ENCODE assay signal across 22 cellular contexts in the genomic region with DNA sequence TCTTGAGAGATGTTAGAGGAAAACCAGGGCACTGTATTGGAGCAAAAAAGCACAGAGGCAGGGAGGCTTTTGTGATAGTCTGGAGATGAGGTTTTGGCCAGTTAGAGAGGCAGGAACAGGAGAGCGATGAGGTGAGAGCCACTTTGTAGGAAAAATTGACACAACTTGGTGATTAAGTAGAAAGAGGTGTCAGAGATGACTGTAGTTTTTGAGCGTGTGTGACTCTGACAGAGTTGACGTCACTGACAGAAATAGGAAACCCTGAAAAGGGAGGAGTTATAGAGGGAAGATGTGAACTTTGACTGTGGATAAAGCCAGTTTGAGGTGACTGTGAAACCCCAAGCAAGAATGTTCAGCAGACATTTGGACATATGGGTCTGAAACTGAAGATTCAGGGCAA. TPM values are rescaled to one million over a fixed set of nuclear protein-coding genes. Genes with fewer than 3 reads are reported as not detected.
DNase-seq lines count a peak whose midpoint lies in the region; ATAC-seq, FAIRE-seq and TF ChIP-seq lines count a peak whose summit lies in the region.
"Had no signal": no experiment of that assay in that cellular context is flagged by ENCODE, and none has a peak within 500 bp of the region (broad histone marks: within the 10 kb centered on the region; RNA-seq: fewer than 3 reads in every experiment).

No MANE protein-coding gene starts in this region.

- no peak overlapping the region for H3K27ac Mint-ChIP-seq in activated CD4-positive, alpha-beta T cell treated with anti-CD3 and anti-CD28 coated beads for 36 hours

- TF ChIP-seq RAD21 in GM12878 (IDR thresholded peaks at IDR 0.05; ENCODE audit: insufficient read depth, low read depth, low read length), result no peak

- no peaks in the 10 kb centered on the region for H3K9me3 ChIP-seq in GM12878 (replicated peaks; ENCODE audit: control insufficient read depth, insufficient read depth, low read length)
- H3K9me3 ChIP-seq: lower lobe of right lung, upper lobe of left lung had no signal

- H3K27ac ChIP-seq in GM12878 (ENCODE audit: control insufficient read depth, insufficient read depth), result no peak overlapping the region
- H3K27ac ChIP-seq: foreskin keratinocyte, lower lobe of right lung, skin epidermis, upper lobe of left lung had no signal

- WGBS in GM12878 (ENCODE audit: insufficient coverage, insufficient replicate concordance, low lambda C conversion rate, missing lambda C conversion rate), result 32% methylated on average over 3 of the region's 3 CpGs

- no peak for TF ChIP-seq CTCF in GM12878 (IDR thresholded peaks at IDR 0.05 in 2 of 3, conservative IDR thresholded peaks at IDR 0.05 in 1 of 3; ENCODE audit: control insufficient read depth in 2 of 3, extremely low read depth in 1 of 3, insufficient read depth in 1 of 3, low read depth in 3 of 3, low read length in 3 of 3)

- H4K20me1 ChIP-seq in GM12878 (ENCODE audit: control insufficient read depth, insufficient read depth), result no peaks in the 10 kb centered on the region

- H3K4me3 ChIP-seq in GM12878, result no peak overlapping the region
- H3K4me3 ChIP-seq: lower lobe of right lung, skin epidermis, upper lobe of left lung had no signal

- POLR2A ChIA-PET in activated CD4-positive, alpha-beta T cell treated with anti-CD3 and anti-CD28 coated beads for 36 hours (lab: Charles Lee), result no interaction called here
- POLR2A ChIA-PET in GM12878 (lab: Charles Lee), result no interaction called here

- H3K9ac ChIP-seq in GM12878 (ENCODE audit: control insufficient read depth, insufficient read depth, low read length), result no peak overlapping the region

- SMC1A ChIA-PET in GM12878 (lab: Charles Lee; ENCODE audit: uncharacterized antibody, unreplicated experiment), result no interaction called here

- no peak for TF ChIP-seq POLR2A in GM12878 (IDR thresholded peaks at IDR 0.05; ENCODE audit: low read depth, low read length)

- peaks cover 44% of the 10 kb centered on the region for H3K36me3 Mint-ChIP-seq in activated CD4-positive, alpha-beta T cell treated with anti-CD3 and anti-CD28 coated beads for 36 hours (ENCODE audit: low read depth)

- BruUV-seq in GM12878 (replicated peaks; lab: Mats Ljungman, UMichigan), result no TSS peak

- H3K4me2 ChIP-seq in GM12878 (ENCODE audit: control insufficient read depth, insufficient read depth), result no peak overlapping the region

- H3K27me3 ChIP-seq in GM12878 (replicated peaks in 1 of 2; ENCODE audit: control insufficient read depth in 2 of 2, insufficient read depth in 2 of 2, low read length in 1 of 2), result no peaks in the 10 kb centered on the region
- H3K27me3 ChIP-seq: foreskin keratinocyte, upper lobe of left lung had no signal

- peak; percentile 94 for ATAC-seq in activated CD4-positive, alpha-beta T cell treated with anti-CD3 and anti-CD28 coated beads for 36 hours
- ATAC-seq in GM12878, result no peak
- ATAC-seq in stimulated activated naive CD8-positive, alpha-beta T cell treated with anti-CD3 and anti-CD28 coated beads, Interleukin-15, Interleukin-2, amounts not matched to agents 100 U/mL and 50 U/mL, for 24 hours, result peak; percentile 96
- ATAC-seq in HG02852 (IDR thresholded peaks at IDR 0.05; ENCODE audit: unreplicated experiment), result no peak
- ATAC-seq: foreskin keratinocyte, lower lobe of right lung had no signal

- H3K4me1 Mint-ChIP-seq in activated CD4-positive, alpha-beta T cell treated with anti-CD3 and anti-CD28 coated beads for 36 hours, result peaks cover 29% of the 10 kb centered on the region

- no peaks in the 10 kb centered on the region for H3K27me3 Mint-ChIP-seq in activated CD4-positive, alpha-beta T cell treated with anti-CD3 and anti-CD28 coated beads for 36 hours

- intact Hi-C loops in activated CD4-positive, alpha-beta T cell treated with anti-CD3 and anti-CD28 coated beads for 36 hours (cut with DNase I, micrococcal nuclease), result loop anchor here (1.0 to 5.0 kb wide), 6 partner anchors 11 to 139 kb away; a partner anchor contains a TSS
- intact Hi-C loops in GM12878 (cut with micrococcal nuclease; ENCODE audit: unreplicated experiment), result no loop called here

- CTCF ChIA-PET in activated CD4-positive, alpha-beta T cell treated with anti-CD3 and anti-CD28 coated beads for 36 hours (lab: Charles Lee), result interaction anchor here (0.8 to 1.3 kb wide), 3 partner anchors 16 to 1107 kb away, joined by 3 read pairs; a partner anchor contains a TSS
- CTCF ChIA-PET in GM12878 (lab: Yijun Ruan, JAX), result no interaction called here

- peak; percentile 59 for DNase-seq in activated CD4-positive, alpha-beta T cell treated with anti-CD3 and anti-CD28 coated beads for 36 hours
- no peak for DNase-seq in activated CD4-positive, alpha-beta T cell treated with anti-CD3 and anti-CD28 coated beads, Interleukin-2, amount 50 U/mL, for 4 hours
- peak; percentile 46 for DNase-seq in stimulated activated CD4-positive, alpha-beta T cell treated with anti-CD3 and anti-CD28 coated beads, Interleukin-15, amount 100 ng/mL, for 24 hours
- DNase-seq in stimulated activated CD4-positive, alpha-beta T cell treated with anti-CD3 and anti-CD28 coated beads, Interleukin-4, amount 100 ng/mL, for 1 hour, result no peak
- DNase-seq in GM12878 (ENCODE audit: low read depth, low spot score) (no peak), NOMO-1 treated with DMSO at 0.1 percent for 48 hours (lab: John Stamatoyannopoulos, UW; ENCODE audit: unreplicated experiment) (no peak)
- DNase-seq in stimulated activated naive CD8-positive, alpha-beta T cell treated with anti-CD3 and anti-CD28 coated beads, Interleukin-15, Interleukin-2, amounts not matched to agents 100 U/mL and 50 U/mL, for 24 hours, result no peak
- DNase-seq: 8988T; activated gamma-delta T cell treated with Interleukin-2 at 50 U/mL for 16 hours; cerebellar nuclear complex; DMS53; effector CD4-positive, alpha-beta T cell; foreskin keratinocyte; GF-D8; hippocampal formation; KG1; lower lobe of right lung; NCI-H524 treated with DMSO at 0.1 percent for 48 hours; upper lobe of left lung had no signal

- H3K4me3 Mint-ChIP-seq in activated CD4-positive, alpha-beta T cell treated with anti-CD3 and anti-CD28 coated beads for 36 hours, result no peak overlapping the region
- H3K4me3 Mint-ChIP-seq: T-helper 1 cell treated with Interleukin-12 subunit alpha and Interleukin-12 subunit beta and Interleukin-4 antibody, amounts not matched to agents 30 μg/mL and 1 μg/mL, for 36 hours had no signal

- TF ChIP-seq EP300 in GM12878 (IDR thresholded peaks at IDR 0.05; ENCODE audit: borderline replicate concordance in 1 of 2, control insufficient read depth in 1 of 2, low read depth in 2 of 2, low read length in 2 of 2), result no peak

- in situ Hi-C loops in GM12878 (cut with MboI), result no loop called here

- H3K36me3 ChIP-seq in GM12878 (ENCODE audit: control insufficient read depth in 2 of 2, insufficient read depth in 2 of 2, low read length in 1 of 2), result peaks cover 14 to 53% of the 10 kb centered on the region in 2 experiments

- H3K4me1 ChIP-seq in GM12878 (ENCODE audit: control insufficient read depth, insufficient read depth, low read length), result peaks cover 15% of the 10 kb centered on the region
- H3K4me1 ChIP-seq: upper lobe of left lung had no signal

- no peak for FAIRE-seq in GM12878 (lab: Jason Lieb, UNC)

- no peak overlapping the region for H2AFZ ChIP-seq in GM12878 (ENCODE audit: control insufficient read depth, low read depth, low read length)

- H3K9me3 Mint-ChIP-seq in activated CD4-positive, alpha-beta T cell treated with anti-CD3 and anti-CD28 coated beads for 36 hours (ENCODE audit: low read depth), result no peaks in the 10 kb centered on the region
- H3K9me3 Mint-ChIP-seq: T-helper 1 cell treated with Interleukin-12 subunit alpha and Interleukin-12 subunit beta and Interleukin-4 antibody, amounts not matched to agents 30 μg/mL and 1 μg/mL, for 36 hours had no signal

- peaks cover 2% of the 10 kb centered on the region for H3K79me2 ChIP-seq in GM12878 (ENCODE audit: control insufficient read depth, insufficient read depth, low read length)

- RAD21 ChIA-PET in GM12878 (lab: Charles Lee; ENCODE audit: unreplicated experiment), result no interaction called here

RNA-seq across cellular contexts. Expression of a gene that starts 15.7 kb away (rescaled TPM):
- total RNA-seq in activated CD4-positive, alpha-beta T cell treated with anti-CD3 and anti-CD28 coated beads for 36 hours, result 10 to 100 TPM; 31.2 to 33.7 TPM
- total RNA-seq in GM12878 (2013; cell fraction: nucleolus; rRNA removed), result 106 and 126 TPM in 2 replicates
- total RNA-seq in GM12878 (2014; rRNA removed) (31.7 and 33.0 TPM in 2 replicates), GM12878 (2014; rRNA removed; fragmentation: Illumina TruSeq; extraction: Trizol) (32.4 and 33.8 TPM in 2 replicates), GM12878 (2021) (32.6 and 37.7 TPM in 2 replicates)
- 25.7 TPM for polyA plus RNA-seq in GM12878 (2011; ENCODE audit: low read depth)
- polyA plus RNA-seq in GM12878 (2011; rRNA removed) (43.6 and 44.2 TPM in 2 replicates), GM12878 (2014; fragmentation: Illumina TruSeq; extraction: Trizol) (44.4 and 46.0 TPM in 2 replicates), GM12878 (2014; fragmentation: Nextera tagmentation; extraction: Ambion mirVana) (10 to 100 TPM; 11.9 to 18.6 TPM), GM12878 (2014; rRNA removed) (33.0 and 34.6 TPM in 2 replicates), GM12878 (2016; fragmentation: Nextera tagmentation; extraction: Ambion mirVana) (10 to 100 TPM; 42.6 to 45.1 TPM)
- 46.4 and 50.9 TPM in 2 replicates for polyA plus RNA-seq in GM12878 (2011; cell fraction: cytosol; rRNA removed)
- 56.3 and 62.8 TPM in 2 replicates for polyA plus RNA-seq in GM12878 (2011; cell fraction: nucleus; rRNA removed)
- polyA plus RNA-seq in GM12878 (2012), result 29.4 and 36.7 TPM in 2 replicates
- 106 and 140 TPM in 2 replicates for polyA minus RNA-seq in GM12878 (2011; rRNA and poly(A)+ RNA removed)
- polyA minus RNA-seq in GM12878 (2011; cell fraction: cytosol; rRNA and poly(A)+ RNA removed), result 19.8 and 30.7 TPM in 2 replicates
- 34.7 and 50.5 TPM in 2 replicates for polyA minus RNA-seq in GM12878 (2011; cell fraction: nucleus; rRNA and poly(A)+ RNA removed)

RNA-seq across cellular contexts. Expression of a gene that starts 41.2 kb away (rescaled TPM):
- 100 to 1,000 TPM; 102 to 106 TPM for total RNA-seq in activated CD4-positive, alpha-beta T cell treated with anti-CD3 and anti-CD28 coated beads for 36 hours
- total RNA-seq in GM12878 (2013; cell fraction: nucleolus; rRNA removed), result 27.2 and 29.5 TPM in 2 replicates
- total RNA-seq in GM12878 (2014; rRNA removed), result 40.3 and 55.7 TPM in 2 replicates
- total RNA-seq in GM12878 (2014; rRNA removed; fragmentation: Illumina TruSeq; extraction: Trizol), result 68.7 and 75.7 TPM in 2 replicates
- 50.6 and 56.7 TPM in 2 replicates for total RNA-seq in GM12878 (2021)
- polyA plus RNA-seq in GM12878 (2011; ENCODE audit: low read depth), result 56.9 TPM
- 179 and 312 TPM in 2 replicates for polyA plus RNA-seq in GM12878 (2011; rRNA removed)
- polyA plus RNA-seq in GM12878 (2011; cell fraction: cytosol; rRNA removed), result 51.2 and 60.3 TPM in 2 replicates
- 56.1 and 66.1 TPM in 2 replicates for polyA plus RNA-seq in GM12878 (2011; cell fraction: nucleus; rRNA removed)
- 63.1 and 86.9 TPM in 2 replicates for polyA plus RNA-seq in GM12878 (2012)
- 79.0 and 91.5 TPM in 2 replicates for polyA plus RNA-seq in GM12878 (2014; fragmentation: Illumina TruSeq; extraction: Trizol)
- 100 to 1,000 TPM; 121 to 152 TPM for polyA plus RNA-seq in GM12878 (2014; fragmentation: Nextera tagmentation; extraction: Ambion mirVana)
- 41.8 and 65.1 TPM in 2 replicates for polyA plus RNA-seq in GM12878 (2014; rRNA removed)
- polyA plus RNA-seq in GM12878 (2016; fragmentation: Nextera tagmentation; extraction: Ambion mirVana), result 10 to 100 TPM; 78.3 to 83.8 TPM
- 28.8 and 52.7 TPM in 2 replicates for polyA minus RNA-seq in GM12878 (2011; rRNA and poly(A)+ RNA removed)
- 18.2 and 24.5 TPM in 2 replicates for polyA minus RNA-seq in GM12878 (2011; cell fraction: cytosol; rRNA and poly(A)+ RNA removed)
- polyA minus RNA-seq in GM12878 (2011; cell fraction: nucleus; rRNA and poly(A)+ RNA removed), result 9.8 and 20.5 TPM in 2 replicates

RNA-seq across cellular contexts. Expression of a gene that starts 41.5 kb away (rescaled TPM):
- 10 to 100 TPM; 47.9 to 65.8 TPM for total RNA-seq in activated CD4-positive, alpha-beta T cell treated with anti-CD3 and anti-CD28 coated beads for 36 hours
- total RNA-seq in GM12878 (2013; cell fraction: nucleolus; rRNA removed), result 43.3 and 52.7 TPM in 2 replicates
- total RNA-seq in GM12878 (2014; rRNA removed), result 46.3 and 50.0 TPM in 2 replicates
- total RNA-seq in GM12878 (2014; rRNA removed; fragmentation: Illumina TruSeq; extraction: Trizol), result 67.9 and 72.1 TPM in 2 replicates
- total RNA-seq in GM12878 (2021), result 120 and 121 TPM in 2 replicates
- 56.0 TPM for polyA plus RNA-seq in GM12878 (2011; ENCODE audit: low read depth)
- 43.9 and 54.3 TPM in 2 replicates for polyA plus RNA-seq in GM12878 (2011; rRNA removed)
- polyA plus RNA-seq in GM12878 (2011; cell fraction: cytosol; rRNA removed), result 28.7 and 38.7 TPM in 2 replicates
- polyA plus RNA-seq in GM12878 (2011; cell fraction: nucleus; rRNA removed), result 28.4 and 37.7 TPM in 2 replicates
- polyA plus RNA-seq in GM12878 (2012), result 51.5 and 53.4 TPM in 2 replicates
- 60.8 and 65.6 TPM in 2 replicates for polyA plus RNA-seq in GM12878 (2014; fragmentation: Illumina TruSeq; extraction: Trizol)
- polyA plus RNA-seq in GM12878 (2014; fragmentation: Nextera tagmentation; extraction: Ambion mirVana), result 10 to 100 TPM; 11.6 to 43.8 TPM
- 107 and 115 TPM in 2 replicates for polyA plus RNA-seq in GM12878 (2014; rRNA removed)
- 100 to 1,000 TPM; 120 to 135 TPM for polyA plus RNA-seq in GM12878 (2016; fragmentation: Nextera tagmentation; extraction: Ambion mirVana)
- polyA minus RNA-seq in GM12878 (2011; rRNA and poly(A)+ RNA removed), result 24.5 and 25.2 TPM in 2 replicates
- 11.5 and 14.2 TPM in 2 replicates for polyA minus RNA-seq in GM12878 (2011; cell fraction: cytosol; rRNA and poly(A)+ RNA removed)
- 27.7 and 54.5 TPM in 2 replicates for polyA minus RNA-seq in GM12878 (2011; cell fraction: nucleus; rRNA and poly(A)+ RNA removed)

Comparison
In these comparisons a context has a peak if more than half of its experiments do, and no peak if none do; other contexts are left out.
1. DNase-seq: peak in activated CD4-positive, alpha-beta T cell treated with anti-CD3 and anti-CD28 coated beads for 36 hours (single experiment) and stimulated activated CD4-positive, alpha-beta T cell treated with anti-CD3 and anti-CD28 coated beads, Interleukin-15, amount 100 ng/mL, for 24 hours (single experiment); none in activated CD4-positive, alpha-beta T cell treated with anti-CD3 and anti-CD28 coated beads, Interleukin-2, amount 50 U/mL, for 4 hours (0 of 2), stimulated activated CD4-positive, alpha-beta T cell treated with anti-CD3 and anti-CD28 coated beads, Interleukin-4, amount 100 ng/mL, for 1 hour (single experiment), GM12878 (single experiment), stimulated activated naive CD8-positive, alpha-beta T cell treated with anti-CD3 and anti-CD28 coated beads, Interleukin-15, Interleukin-2, amounts not matched to agents 100 U/mL and 50 U/mL, for 24 hours (single experiment) and NOMO-1 treated with DMSO at 0.1 percent for 48 hours (single experiment).
2. ATAC-seq: peak in activated CD4-positive, alpha-beta T cell treated with anti-CD3 and anti-CD28 coated beads for 36 hours (single experiment) and stimulated activated naive CD8-positive, alpha-beta T cell treated with anti-CD3 and anti-CD28 coated beads, Interleukin-15, Interleukin-2, amounts not matched to agents 100 U/mL and 50 U/mL, for 24 hours (single experiment); none in GM12878 (single experiment) and HG02852 (single experiment).